Comparison of ENCODE assay signal across 1 cellular context in the genomic region with DNA sequence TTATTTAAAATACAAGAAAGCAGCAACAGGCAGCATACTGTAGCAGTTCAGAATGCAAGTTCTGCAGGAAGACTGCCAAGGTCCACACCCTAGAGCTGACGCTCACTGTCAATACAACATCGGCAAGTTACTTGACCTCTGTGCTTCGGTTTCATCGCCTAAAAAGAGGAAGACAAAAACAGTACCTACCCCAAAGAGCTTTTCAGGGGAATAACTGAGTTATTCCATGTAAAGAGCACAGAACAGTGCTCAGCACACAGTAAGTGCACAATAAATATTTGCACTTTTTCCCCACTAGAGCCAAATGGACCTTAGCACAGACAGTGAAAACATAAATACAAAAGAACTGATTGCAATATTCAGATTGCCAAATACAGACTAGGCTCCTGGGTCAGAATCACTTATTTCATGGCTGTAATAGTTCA.
A peak's percentile ranks its signal among the peaks of the same experiment; 100 is the strongest.
TF ChIP-seq lines count a peak whose summit lies in the region.

No MANE protein-coding gene starts in this region.

TF ChIP-seq in HepG2, 621 proteins besides CTCF, POLR2A, EP300 and RAD21 (continued from another document and continues in another):
- TF ChIP-seq ZNF609 (CRISPR knock-in tag; IDR thresholded peaks at IDR 0.05; ENCODE audit: borderline replicate concordance) (peak; percentile 35; the same call in 1 of the 2 replicates), ELF4 (CRISPR knock-in tag; IDR thresholded peaks at IDR 0.05; ENCODE audit: borderline replicate concordance) (no peak), FOXK2 (IDR thresholded peaks at IDR 0.05) (no peak), TCF7 (IDR thresholded peaks at IDR 0.05; ENCODE audit: low read depth) (peak; percentile 19; the same call in 1 of the 2 replicates), ZBTB1 (CRISPR knock-in tag; IDR thresholded peaks at IDR 0.05; ENCODE audit: borderline replicate concordance) (no peak), SMYD3 (CRISPR knock-in tag; IDR thresholded peaks at IDR 0.05) (0 out of 2 replicates have a peak, but pooled peaks have one; percentile 39), PLRG1 (conservative IDR thresholded peaks at IDR 0.05) (no peak), FOSL1 (CRISPR knock-in tag; IDR thresholded peaks at IDR 0.05; ENCODE audit: borderline replicate concordance) (no peak), DNMT1 (CRISPR knock-in tag; IDR thresholded peaks at IDR 0.05) (no peak), ZNF282 (IDR thresholded peaks at IDR 0.05; ENCODE audit: partially characterized antibody) (no peak), BHLHE40 (IDR thresholded peaks at IDR 0.05; ENCODE audit: low read length) (no peak), PBX3 (CRISPR knock-in tag; IDR thresholded peaks at IDR 0.05; ENCODE audit: borderline replicate concordance) (no peak), ATF1 (CRISPR knock-in tag; IDR thresholded peaks at IDR 0.05) (no peak), ZNF768 (CRISPR knock-in tag; IDR thresholded peaks at IDR 0.05) (no peak), PHF21A (CRISPR knock-in tag; IDR thresholded peaks at IDR 0.05) (peak; percentile 60; the same call in 1 of the 2 replicates), ZMAT5 (CRISPR knock-in tag; IDR thresholded peaks at IDR 0.05; ENCODE audit: borderline replicate concordance, low read depth) (no peak), ZNF549 (CRISPR knock-in tag; IDR thresholded peaks at IDR 0.05) (no peak), PRDM4 (CRISPR knock-in tag; IDR thresholded peaks at IDR 0.05; ENCODE audit: borderline replicate concordance) (no peak), MBD4 (IDR thresholded peaks at IDR 0.05; ENCODE audit: borderline replicate concordance, low read length) (no peak), TAF1 (CRISPR knock-in tag; IDR thresholded peaks at IDR 0.05) (no peak), KAT7 (CRISPR knock-in tag; IDR thresholded peaks at IDR 0.05; ENCODE audit: borderline replicate concordance) (no peak), ZNF569 (CRISPR knock-in tag; IDR thresholded peaks at IDR 0.05; ENCODE audit: borderline replicate concordance) (no peak), HNRNPLL (IDR thresholded peaks at IDR 0.05; ENCODE audit: low read depth, low read length, poor library complexity, severe bottlenecking) (no peak), TOPORS (CRISPR knock-in tag; IDR thresholded peaks at IDR 0.05) (no peak), ZNF501 (CRISPR knock-in tag; IDR thresholded peaks at IDR 0.05) (no peak), ZNF660 (CRISPR knock-in tag; IDR thresholded peaks at IDR 0.05; ENCODE audit: borderline replicate concordance, low read depth) (no peak), SOX5 (CRISPR knock-in tag; IDR thresholded peaks at IDR 0.05; ENCODE audit: borderline replicate concordance) (peak; percentile 58; the same call in 1 of the 2 replicates), PHF8 (CRISPR knock-in tag; IDR thresholded peaks at IDR 0.05) (no peak), ZNF496 (CRISPR knock-in tag; IDR thresholded peaks at IDR 0.05; ENCODE audit: insufficient replicate concordance) (no peak), RNF2 (conservative IDR thresholded peaks at IDR 0.05; ENCODE audit: low read depth) (no peak), ZNF782 (CRISPR knock-in tag; IDR thresholded peaks at IDR 0.05; ENCODE audit: borderline replicate concordance) (no peak), ONECUT2 (CRISPR knock-in tag; IDR thresholded peaks at IDR 0.05) (no peak), SP1 (IDR thresholded peaks at IDR 0.05) (no peak), SP1 (CRISPR knock-in tag; IDR thresholded peaks at IDR 0.05) (no peak)
- TF ChIP-seq, protein P1, sequence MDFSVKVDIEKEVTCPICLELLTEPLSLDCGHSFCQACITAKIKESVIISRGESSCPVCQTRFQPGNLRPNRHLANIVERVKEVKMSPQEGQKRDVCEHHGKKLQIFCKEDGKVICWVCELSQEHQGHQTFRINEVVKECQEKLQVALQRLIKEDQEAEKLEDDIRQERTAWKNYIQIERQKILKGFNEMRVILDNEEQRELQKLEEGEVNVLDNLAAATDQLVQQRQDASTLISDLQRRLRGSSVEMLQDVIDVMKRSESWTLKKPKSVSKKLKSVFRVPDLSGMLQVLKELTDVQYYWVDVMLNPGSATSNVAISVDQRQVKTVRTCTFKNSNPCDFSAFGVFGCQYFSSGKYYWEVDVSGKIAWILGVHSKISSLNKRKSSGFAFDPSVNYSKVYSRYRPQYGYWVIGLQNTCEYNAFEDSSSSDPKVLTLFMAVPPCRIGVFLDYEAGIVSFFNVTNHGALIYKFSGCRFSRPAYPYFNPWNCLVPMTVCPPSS (IDR thresholded peaks at IDR 0.05): no peak
- TF ChIP-seq, protein P2, sequence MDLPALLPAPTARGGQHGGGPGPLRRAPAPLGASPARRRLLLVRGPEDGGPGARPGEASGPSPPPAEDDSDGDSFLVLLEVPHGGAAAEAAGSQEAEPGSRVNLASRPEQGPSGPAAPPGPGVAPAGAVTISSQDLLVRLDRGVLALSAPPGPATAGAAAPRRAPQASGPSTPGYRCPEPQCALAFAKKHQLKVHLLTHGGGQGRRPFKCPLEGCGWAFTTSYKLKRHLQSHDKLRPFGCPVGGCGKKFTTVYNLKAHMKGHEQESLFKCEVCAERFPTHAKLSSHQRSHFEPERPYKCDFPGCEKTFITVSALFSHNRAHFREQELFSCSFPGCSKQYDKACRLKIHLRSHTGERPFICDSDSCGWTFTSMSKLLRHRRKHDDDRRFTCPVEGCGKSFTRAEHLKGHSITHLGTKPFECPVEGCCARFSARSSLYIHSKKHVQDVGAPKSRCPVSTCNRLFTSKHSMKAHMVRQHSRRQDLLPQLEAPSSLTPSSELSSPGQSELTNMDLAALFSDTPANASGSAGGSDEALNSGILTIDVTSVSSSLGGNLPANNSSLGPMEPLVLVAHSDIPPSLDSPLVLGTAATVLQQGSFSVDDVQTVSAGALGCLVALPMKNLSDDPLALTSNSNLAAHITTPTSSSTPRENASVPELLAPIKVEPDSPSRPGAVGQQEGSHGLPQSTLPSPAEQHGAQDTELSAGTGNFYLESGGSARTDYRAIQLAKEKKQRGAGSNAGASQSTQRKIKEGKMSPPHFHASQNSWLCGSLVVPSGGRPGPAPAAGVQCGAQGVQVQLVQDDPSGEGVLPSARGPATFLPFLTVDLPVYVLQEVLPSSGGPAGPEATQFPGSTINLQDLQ (CRISPR knock-in tag; IDR thresholded peaks at IDR 0.05): no peak
- TF ChIP-seq, protein P3, sequence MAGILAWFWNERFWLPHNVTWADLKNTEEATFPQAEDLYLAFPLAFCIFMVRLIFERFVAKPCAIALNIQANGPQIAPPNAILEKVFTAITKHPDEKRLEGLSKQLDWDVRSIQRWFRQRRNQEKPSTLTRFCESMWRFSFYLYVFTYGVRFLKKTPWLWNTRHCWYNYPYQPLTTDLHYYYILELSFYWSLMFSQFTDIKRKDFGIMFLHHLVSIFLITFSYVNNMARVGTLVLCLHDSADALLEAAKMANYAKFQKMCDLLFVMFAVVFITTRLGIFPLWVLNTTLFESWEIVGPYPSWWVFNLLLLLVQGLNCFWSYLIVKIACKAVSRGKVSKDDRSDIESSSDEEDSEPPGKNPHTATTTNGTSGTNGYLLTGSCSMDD (CRISPR knock-in tag; IDR thresholded peaks at IDR 0.05): no peak
